In the genomic region with DNA sequence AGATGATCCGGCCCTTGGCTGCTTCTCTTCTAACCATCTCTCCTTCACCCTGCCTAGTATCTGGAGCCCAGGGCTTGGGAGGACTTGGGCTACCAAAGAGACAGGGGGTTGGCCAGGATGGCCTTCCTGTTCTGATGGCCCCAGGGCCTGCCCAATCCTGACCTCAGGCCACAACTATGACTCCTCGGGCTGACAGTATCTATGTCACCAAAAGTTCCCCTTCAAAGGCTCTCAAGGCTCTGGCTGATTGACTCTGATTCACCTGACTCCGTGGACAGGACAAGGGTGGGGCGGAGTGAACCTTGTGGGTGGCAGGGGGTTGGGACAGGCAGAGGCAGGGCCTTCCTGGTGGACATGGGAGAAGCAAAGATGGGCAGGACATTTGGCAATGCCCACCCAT, we compare ENCODE assay signal across 8 cellular contexts. TPM values are rescaled to one million over a fixed set of nuclear protein-coding genes. Genes with fewer than 3 reads are reported as not detected.
DNase-seq lines count a peak whose midpoint lies in the region; ATAC-seq and TF ChIP-seq lines count a peak whose summit lies in the region.
"Had no signal": no experiment of that assay in that cellular context is flagged by ENCODE, and none has a peak within 500 bp of the region (broad histone marks: within the 10 kb centered on the region; RNA-seq: fewer than 3 reads in every experiment).

No MANE protein-coding gene starts in this region.

- H3K4me3 Mint-ChIP-seq in MCF 10A (ENCODE audit: unreplicated experiment): no peak overlapping the region
- H3K4me3 Mint-ChIP-seq in stimulated activated memory B cell treated with anti-CD40 and anti-IgM and Interleukin-4, amounts not matched to agents 10 μg/mL and 1 μg/mL and 100 μg/mL, for 72 hours: peak overlapping the region; percentile 64

- CTCF ChIA-PET in MCF 10A (lab: Yijun Ruan, JAX): interaction anchor here (0.5 to 1.3 kb wide), 4 partner anchors 18 to 228 kb away, joined by 3 to 5 read pairs (median 4); no protein-coding TSS in a partner anchor

- no peak overlapping the region for H3K4me2 ChIP-seq in osteoblast (ENCODE audit: insufficient read depth, low read length)

- no peak for DNase-seq in MCF 10A (ENCODE audit: unreplicated experiment)
- DNase-seq in activated effector memory CD4-positive, alpha-beta T cell treated with Interleukin-2 at 50 U/mL for 16 hours: no peak
- no peak for DNase-seq in putamen (ENCODE audit: low spot score)
- no peak for DNase-seq in osteoblast (ENCODE audit: insufficient read length, low spot score, missing footprints)
- DNase-seq: NCI-H1694 treated with DMSO at 0.1 percent for 48 hours had no signal

- H3K9me3 ChIP-seq in osteoblast (ENCODE audit: low read depth, low read length): no peaks in the 10 kb centered on the region

- peaks cover 100% of the 10 kb centered on the region for H4K20me1 ChIP-seq in osteoblast (ENCODE audit: insufficient read depth, low read length)

- peaks cover 73% of the 10 kb centered on the region for H3K4me1 Mint-ChIP-seq in MCF 10A (ENCODE audit: insufficient read depth, unreplicated experiment)
- H3K4me1 Mint-ChIP-seq in stimulated activated memory B cell treated with anti-CD40 and anti-IgM and Interleukin-4, amounts not matched to agents 10 μg/mL and 1 μg/mL and 100 μg/mL, for 72 hours: peaks cover 83% of the 10 kb centered on the region

- H3K27ac Mint-ChIP-seq in MCF 10A (ENCODE audit: low read depth, unreplicated experiment): peak overlapping the region; percentile 74
- H3K27ac Mint-ChIP-seq in stimulated activated memory B cell treated with anti-CD40 and anti-IgM and Interleukin-4, amounts not matched to agents 10 μg/mL and 1 μg/mL and 100 μg/mL, for 72 hours: peak overlapping the region; percentile 98

- peak; percentile 32 for ATAC-seq in GM18907 (IDR thresholded peaks at IDR 0.05; ENCODE audit: unreplicated experiment)
- peak; percentile 33 for ATAC-seq in HG03432 (IDR thresholded peaks at IDR 0.05; ENCODE audit: unreplicated experiment)
- peak; percentile 80 for ATAC-seq in stimulated activated memory B cell treated with anti-CD40 and anti-IgM and Interleukin-4, amounts not matched to agents 10 μg/mL and 1 μg/mL and 100 μg/mL, for 72 hours

- peaks cover 7% of the 10 kb centered on the region for H3K9me3 Mint-ChIP-seq in MCF 10A (ENCODE audit: unreplicated experiment)
- H3K9me3 Mint-ChIP-seq in stimulated activated memory B cell treated with anti-CD40 and anti-IgM and Interleukin-4, amounts not matched to agents 10 μg/mL and 1 μg/mL and 100 μg/mL, for 72 hours: no peaks in the 10 kb centered on the region

- intact Hi-C loops in MCF 10A (cut with micrococcal nuclease): no loop called here

- no peak for TF ChIP-seq CTCF in MCF 10A (IDR thresholded peaks at IDR 0.05; ENCODE audit: unreplicated experiment)
- TF ChIP-seq CTCF in osteoblast (IDR thresholded peaks at IDR 0.05; ENCODE audit: extremely low read depth, low read depth, low read length): no peak

- no peaks in the 10 kb centered on the region for H3K27me3 ChIP-seq in osteoblast (ENCODE audit: insufficient read depth, low read length)

- no peaks in the 10 kb centered on the region for H3K27me3 Mint-ChIP-seq in MCF 10A (ENCODE audit: insufficient read depth, unreplicated experiment)
- no peaks in the 10 kb centered on the region for H3K27me3 Mint-ChIP-seq in stimulated activated memory B cell treated with anti-CD40 and anti-IgM and Interleukin-4, amounts not matched to agents 10 μg/mL and 1 μg/mL and 100 μg/mL, for 72 hours

- no peak overlapping the region for H2AFZ ChIP-seq in osteoblast (ENCODE audit: low read length)

- peaks cover 41% of the 10 kb centered on the region for H3K4me1 ChIP-seq in osteoblast (ENCODE audit: insufficient read depth, low read length)

- no TSS peak for BruUV-seq in MCF 10A (replicated peaks; lab: Mats Ljungman, UMichigan)

- H3K79me2 ChIP-seq in osteoblast (ENCODE audit: insufficient read depth, low read length): peaks cover 100% of the 10 kb centered on the region

- H3K36me3 Mint-ChIP-seq in MCF 10A (ENCODE audit: insufficient read depth, unreplicated experiment): peaks cover 27% of the 10 kb centered on the region
- peaks cover 15% of the 10 kb centered on the region for H3K36me3 Mint-ChIP-seq in stimulated activated memory B cell treated with anti-CD40 and anti-IgM and Interleukin-4, amounts not matched to agents 10 μg/mL and 1 μg/mL and 100 μg/mL, for 72 hours

- POLR2A ChIA-PET in MCF 10A (lab: Yijun Ruan, JAX): interaction anchor here (4.7 kb wide), 1 partner anchor 13 kb away, joined by 45 read pairs; a partner anchor contains a TSS

- no peak overlapping the region for H3K4me3 ChIP-seq in osteoblast (ENCODE audit: insufficient read depth, low read length)

- H3K27ac ChIP-seq in osteoblast (ENCODE audit: low read depth, low read length): no peak overlapping the region

- H3K36me3 ChIP-seq in osteoblast (ENCODE audit: insufficient read depth, low read length): peaks cover 3% of the 10 kb centered on the region

RNA-seq across cellular contexts. Expression of a gene that starts 12.7 kb away (rescaled TPM):
- total RNA-seq in MCF 10A (2022) (113 and 131 TPM in 2 replicates), osteoblast (12.4 and 14.1 TPM in 2 replicates)
